Comparison of ENCODE assay signal across 26 cellular contexts in the genomic region with DNA sequence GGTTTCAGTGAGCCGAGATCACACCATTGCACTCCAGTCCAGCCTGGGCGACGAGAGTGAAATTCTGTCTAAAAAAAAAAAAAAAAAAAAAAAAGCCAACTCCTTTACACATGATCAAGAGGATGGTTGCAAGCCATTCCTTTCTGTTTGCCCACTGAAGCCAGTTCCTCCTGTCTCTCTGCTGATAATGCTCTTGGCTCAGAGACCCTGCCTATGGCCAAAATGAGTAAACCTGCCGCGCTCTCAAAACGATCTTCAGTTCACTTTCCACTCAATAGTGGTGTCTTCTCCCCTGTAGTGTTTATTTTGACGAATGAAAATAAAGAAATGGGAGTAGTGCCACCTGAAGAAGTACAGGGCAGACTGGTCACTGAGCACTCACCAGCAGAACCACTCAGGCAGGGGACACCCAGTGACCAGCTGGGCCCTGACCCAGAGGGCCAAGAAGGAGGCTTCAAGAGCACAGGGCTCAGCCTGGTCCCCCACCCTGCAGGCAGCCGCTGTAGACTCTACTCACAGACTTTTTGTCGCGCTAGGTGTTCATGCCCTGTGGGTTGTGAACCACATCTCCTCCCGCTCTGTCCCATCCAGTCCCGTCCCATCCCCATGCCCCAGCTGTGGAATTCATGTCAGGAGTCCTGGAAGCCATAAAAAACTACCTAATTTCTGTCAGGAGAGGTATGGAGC. TPM values are rescaled to one million over a fixed set of nuclear protein-coding genes. Genes with fewer than 3 reads are reported as not detected.
A peak's percentile ranks its signal among the peaks of the same experiment; 100 is the strongest.
DNase-seq lines count a peak whose midpoint lies in the region; ATAC-seq, FAIRE-seq and TF ChIP-seq lines count a peak whose summit lies in the region.
"Had no signal": no experiment of that assay in that cellular context is flagged by ENCODE, and none has a peak within 500 bp of the region (broad histone marks: within the 10 kb centered on the region; RNA-seq: fewer than 3 reads in every experiment).

No MANE protein-coding gene starts in this region.

- H4K91ac ChIP-seq in H1 (replicated peaks; ENCODE audit: insufficient read length, low read length) = peak overlapping the region; percentile 31

- H3K23ac ChIP-seq in H1 (ENCODE audit: insufficient read length) = no peak overlapping the region

- no peak overlapping the region for H2BK12ac ChIP-seq in H1 (ENCODE audit: low read depth, low read length)

- H3K27ac ChIP-seq in C4-2B (peak overlapping the region; percentile 54), RWPE1 (peak overlapping the region; percentile 9; the same call in 1 of the 2 replicates), H1 (ENCODE audit: low read depth, low read length) (no peak overlapping the region)
- H3K27ac ChIP-seq: PC-9 had no signal

- no peak overlapping the region for H2BK20ac ChIP-seq in H1 (ENCODE audit: low read length)

- H2BK5ac ChIP-seq in H1 (ENCODE audit: low read depth, low read length) = no peak overlapping the region

- CTCF ChIA-PET in RWPE1 (lab: Yijun Ruan, JAX) (interaction anchor here (0.6 to 1.5 kb wide), 3 partner anchors 9 to 1070 kb away, joined by 3 to 8 read pairs (median 3); no protein-coding TSS in a partner anchor), H1 (lab: Charles Lee; ENCODE audit: partially characterized antibody) (interaction anchor here (1.4 kb wide), 1 partner anchor 13 kb away, joined by 4 read pairs; no protein-coding TSS in a partner anchor)

- ATAC-seq in GM21515 (IDR thresholded peaks at IDR 0.05; ENCODE audit: unreplicated experiment) (no peak), HG03571 (IDR thresholded peaks at IDR 0.05; ENCODE audit: unreplicated experiment) (no peak), GM21390 (IDR thresholded peaks at IDR 0.05; ENCODE audit: unreplicated experiment) (no peak)

- H3K23me2 ChIP-seq in H1 (ENCODE audit: low read depth, low read length) = no peaks in the 10 kb centered on the region

- no peak overlapping the region for H3K14ac ChIP-seq in H1 (ENCODE audit: insufficient read length)

- H3K18ac ChIP-seq in H1 (ENCODE audit: extremely low read depth, low read length) = no peak overlapping the region

- no peak for TF ChIP-seq POLR2A in H1 (IDR thresholded peaks at IDR 0.05; ENCODE audit: control extremely low read depth in 1 of 2, low read depth in 2 of 2, low read length in 2 of 2)

- no peaks in the 10 kb centered on the region for H3K9me3 ChIP-seq in H1 (ENCODE audit: insufficient read depth in 2 of 2, low read depth in 1 of 2, low read length in 1 of 2)
- H3K9me3 ChIP-seq: BE2C, MG63 had no signal

- no peak overlapping the region for H4K5ac ChIP-seq in H1 (ENCODE audit: insufficient read length, low read depth, low read length)

- TF ChIP-seq EP300 in H1 (IDR thresholded peaks at IDR 0.05; ENCODE audit: borderline replicate concordance in 1 of 2, low read depth in 2 of 2, low read length in 2 of 2) = no peak

- H3K36me3 ChIP-seq in H1 (ENCODE audit: control insufficient read depth in 2 of 4, insufficient read depth in 4 of 4, low read length in 3 of 4) = no peaks in the 10 kb centered on the region
- H3K36me3 ChIP-seq: BE2C, MG63 had no signal

- no peak overlapping the region for H2AFZ ChIP-seq in H1 (ENCODE audit: low read length)
- H2AFZ ChIP-seq: PC-9 had no signal

- H3K4me1 ChIP-seq in H1 (replicated peaks in 1 of 4; ENCODE audit: control insufficient read depth in 3 of 4, insufficient read depth in 4 of 4, low read length in 3 of 4) = peaks cover 0 to 3% (median 1%) of the 10 kb centered on the region in 4 experiments; a peak in 1 of 7 replicates
- H3K4me1 ChIP-seq: BE2C had no signal

- intact Hi-C loops in posterior vena cava (cut with DNase I) = no loop called here

- no peaks in the 10 kb centered on the region for H3K79me1 ChIP-seq in H1 (ENCODE audit: low read depth, low read length)

- no peaks in the 10 kb centered on the region for H3K79me2 ChIP-seq in H1 (ENCODE audit: control insufficient read depth in 1 of 2, insufficient read depth in 2 of 2, low read length in 2 of 2)

- DNase-seq in RWPE1 (ENCODE audit: low spot score) = no peak
- DNase-seq in H1 (ENCODE audit: low read depth in 1 of 2, low spot score in 2 of 2) = no peak
- peak; percentile 67 for DNase-seq in posterior vena cava (ENCODE audit: low spot score)
- DNase-seq in amniotic stem cell (lab: John Stamatoyannopoulos, UW) = no peak
- DNase-seq: 8988T, ACHN, BE2C, DMS53, GOT3, HCEC 1CT, Karpas-422, MG63, NCI-H1105 treated with DMSO at 0.1 percent for 48 hours, NCI-H146, NCI-H1930, NCI-H526 treated with DMSO at 0.1 percent for 48 hours, PC-9, SHP77 had no signal

- H4K20me1 ChIP-seq in H1 (replicated peaks in 1 of 2; ENCODE audit: control insufficient read depth in 1 of 2, insufficient read depth in 2 of 2, low read length in 2 of 2) = no peaks in the 10 kb centered on the region

- H3K4ac ChIP-seq in H1 (replicated peaks; ENCODE audit: insufficient read length, low read depth, low read length) = no peak overlapping the region

- H2BK15ac ChIP-seq in H1 (ENCODE audit: low read length) = no peak overlapping the region

- H2AK5ac ChIP-seq in H1 (ENCODE audit: low read depth, low read length) = no peak overlapping the region

- no peak overlapping the region for H3K56ac ChIP-seq in H1 (replicated peaks; ENCODE audit: insufficient read length, low read depth, low read length)

- TF ChIP-seq CTCF in C4-2B (conservative IDR thresholded peaks at IDR 0.05) (no peak), RWPE1 (conservative IDR thresholded peaks at IDR 0.05; ENCODE audit: low read depth) (no peak), H1 (IDR thresholded peaks at IDR 0.05; ENCODE audit: control extremely low read depth in 1 of 3, insufficient read depth in 1 of 3, low read depth in 1 of 3, low read length in 3 of 3) (no peak)

- H3K9ac ChIP-seq in H1 (replicated peaks in 1 of 4; ENCODE audit: extremely low read depth in 1 of 4, low read depth in 3 of 4, low read length in 3 of 4) = no peak overlapping the region

- no peaks in the 10 kb centered on the region for H3K27me3 ChIP-seq in H1 (replicated peaks in 1 of 4; ENCODE audit: control insufficient read depth in 3 of 4, extremely low read depth in 1 of 4, insufficient read depth in 3 of 4, low read length in 3 of 4)
- H3K27me3 ChIP-seq: BE2C, MG63 had no signal

- no peak for FAIRE-seq in H1 (lab: Jason Lieb, UNC)

- no peak overlapping the region for H3K4me2 ChIP-seq in H1 (ENCODE audit: insufficient read depth in 1 of 2, low read depth in 2 of 2, low read length in 2 of 2)
- H3K4me2 ChIP-seq: PC-9 had no signal

- no peak overlapping the region for H2BK120ac ChIP-seq in H1 (replicated peaks; ENCODE audit: low read depth, low read length)

- H4K8ac ChIP-seq in H1 (ENCODE audit: extremely low read depth, insufficient read depth, low read length) = no peak overlapping the region

- POLR2A ChIA-PET in RWPE1 (lab: Yijun Ruan, JAX; ENCODE audit: low non-redundant PET) = no interaction called here
- POLR2A ChIA-PET in H1 (lab: Charles Lee; ENCODE audit: partially characterized antibody) = interaction anchor here (0.9 kb wide), 1 partner anchor 25 kb away, joined by 3 read pairs; no protein-coding TSS in a partner anchor

- TF ChIP-seq RAD21 in H1 (IDR thresholded peaks at IDR 0.05 in 1 of 2, conservative IDR thresholded peaks at IDR 0.05 in 1 of 2; ENCODE audit: low read depth in 2 of 2, low read length in 2 of 2) = no peak

- H3K4me3 ChIP-seq in H1 (ENCODE audit: extremely low read depth in 1 of 4, insufficient read depth in 2 of 4, low read depth in 3 of 4, low read length in 4 of 4) = no peak overlapping the region
- H3K4me3 ChIP-seq: MG63, PC-9 had no signal

- WGBS in H1 (ENCODE audit: extremely low coverage in 1 of 2, insufficient coverage in 1 of 2, insufficient read length in 1 of 2, insufficient replicate concordance in 2 of 2, low coverage in 1 of 2, low lambda C conversion rate in 2 of 2, missing lambda C conversion rate in 1 of 2), 2 experiments = 85% methylated on average over 11 of the region's 12 CpGs; no CpG with 5 or more reads in 1 of the 2 experiments

RNA-seq across cellular contexts. Expression of gene GRAMD2A, which starts 23.6 kb away (rescaled TPM):
- total RNA-seq in H1 (2021; fragmentation: NEBNext Ultra II Directional; extraction: Animal tissue kit (Norgen Biotek cat#: 25700)) = 0.36 and 1.5 TPM in 2 replicates
- polyA plus RNA-seq in H1 (2011; rRNA removed) = 0.57 and 0.66 TPM in 2 replicates
- 0.88 TPM for polyA plus RNA-seq in H1 (2011; cell fraction: cytosol; rRNA removed)
- polyA plus RNA-seq in H1 (2011; cell fraction: nucleus; rRNA removed) = 1.4 TPM
- polyA plus RNA-seq in H1 (2012, experiment 1 of 2) = 0.69 to 1.1 TPM (median 0.82 TPM) in 4 replicates
- 0.41 TPM for polyA plus RNA-seq in H1 (2012, experiment 2 of 2)
- polyA plus RNA-seq in H1 (2013, experiment 1 of 2) = 0.65 TPM
- 0.44 TPM for polyA plus RNA-seq in H1 (2013, experiment 2 of 2)
- 1.3 and 2.1 TPM in 2 replicates for polyA minus RNA-seq in H1 (2011; rRNA and poly(A)+ RNA removed)
- polyA minus RNA-seq in H1 (2011; cell fraction: cytosol; rRNA and poly(A)+ RNA removed) = 1.4 TPM
- polyA minus RNA-seq in H1 (2011; cell fraction: nucleus; rRNA and poly(A)+ RNA removed) = 0.90 TPM
- under 1 TPM in 1 of 2 donors, not detected in 1; 0.10 TPM for total RNA-seq in posterior vena cava
- total RNA-seq: Daoy, G401, RPMI7951, SK-MEL-5 had no signal

RNA-seq across cellular contexts. Expression of gene SENP8, which starts 55.8 kb away (rescaled TPM):
- total RNA-seq in H1 (2021; fragmentation: NEBNext Ultra II Directional; extraction: Animal tissue kit (Norgen Biotek cat#: 25700)) = 3.6 and 6.0 TPM in 2 replicates
- polyA plus RNA-seq in H1 (2011; rRNA removed) = 2.2 and 4.1 TPM in 2 replicates
- 3.8 TPM for polyA plus RNA-seq in H1 (2011; cell fraction: cytosol; rRNA removed)
- 5.9 TPM for polyA plus RNA-seq in H1 (2011; cell fraction: nucleus; rRNA removed)
- polyA plus RNA-seq in H1 (2012, experiment 1 of 2) = 3.0 to 4.2 TPM (median 3.3 TPM) in 4 replicates
- 0.43 TPM for polyA plus RNA-seq in H1 (2012, experiment 2 of 2)
- 2.8 TPM for polyA plus RNA-seq in H1 (2013, experiment 1 of 2)
- 3.1 TPM for polyA plus RNA-seq in H1 (2013, experiment 2 of 2)
- polyA minus RNA-seq in H1 (2011; rRNA and poly(A)+ RNA removed) = 15.5 and 16.2 TPM in 2 replicates
- polyA minus RNA-seq in H1 (2011; cell fraction: cytosol; rRNA and poly(A)+ RNA removed) = 4.0 TPM
- 3.0 TPM for polyA minus RNA-seq in H1 (2011; cell fraction: nucleus; rRNA and poly(A)+ RNA removed)
- 1 to 10 TPM; 1.9 to 2.3 TPM for total RNA-seq in posterior vena cava

RNA-seq across cellular contexts. Expression of gene MYO9A, which starts 56.1 kb away (rescaled TPM):
- 26.0 and 29.5 TPM in 2 replicates for total RNA-seq in H1 (2021; fragmentation: NEBNext Ultra II Directional; extraction: Animal tissue kit (Norgen Biotek cat#: 25700))
- polyA plus RNA-seq in H1 (2011; rRNA removed) = 3.9 and 4.9 TPM in 2 replicates
- 5.2 TPM for polyA plus RNA-seq in H1 (2011; cell fraction: cytosol; rRNA removed)
- polyA plus RNA-seq in H1 (2011; cell fraction: nucleus; rRNA removed) = 12.6 TPM
- polyA plus RNA-seq in H1 (2012, experiment 1 of 2) = 5.3 to 9.8 TPM (median 6.2 TPM) in 4 replicates
- polyA plus RNA-seq in H1 (2012, experiment 2 of 2) = 0.80 TPM
- 6.3 TPM for polyA plus RNA-seq in H1 (2013, experiment 1 of 2)
- 5.0 TPM for polyA plus RNA-seq in H1 (2013, experiment 2 of 2)
- 61.9 and 71.4 TPM in 2 replicates for polyA minus RNA-seq in H1 (2011; rRNA and poly(A)+ RNA removed)
- polyA minus RNA-seq in H1 (2011; cell fraction: cytosol; rRNA and poly(A)+ RNA removed) = 18.6 TPM
- 93.1 TPM for polyA minus RNA-seq in H1 (2011; cell fraction: nucleus; rRNA and poly(A)+ RNA removed)
- 10 to 100 TPM; 61.4 to 68.2 TPM for total RNA-seq in posterior vena cava

RNA-seq across cellular contexts. Expression of gene PKM, which starts 57.0 kb away (rescaled TPM):
- 761 and 780 TPM in 2 replicates for total RNA-seq in H1 (2021; fragmentation: NEBNext Ultra II Directional; extraction: Animal tissue kit (Norgen Biotek cat#: 25700))
- polyA plus RNA-seq in H1 (2011; rRNA removed) = 856 and 1,089 TPM in 2 replicates
- polyA plus RNA-seq in H1 (2011; cell fraction: cytosol; rRNA removed) = 1,111 TPM
- polyA plus RNA-seq in H1 (2011; cell fraction: nucleus; rRNA removed) = 1,343 TPM
- polyA plus RNA-seq in H1 (2012, experiment 1 of 2) = 1,003 to 1,133 TPM (median 1,096 TPM) in 4 replicates
- 1,059 TPM for polyA plus RNA-seq in H1 (2012, experiment 2 of 2)
- 646 TPM for polyA plus RNA-seq in H1 (2013, experiment 1 of 2)
- 625 TPM for polyA plus RNA-seq in H1 (2013, experiment 2 of 2)
- polyA minus RNA-seq in H1 (2011; rRNA and poly(A)+ RNA removed) = 1,050 and 1,384 TPM in 2 replicates
- 677 TPM for polyA minus RNA-seq in H1 (2011; cell fraction: cytosol; rRNA and poly(A)+ RNA removed)
- polyA minus RNA-seq in H1 (2011; cell fraction: nucleus; rRNA and poly(A)+ RNA removed) = 678 TPM
- 100 to 1,000 TPM; 554 to 783 TPM for total RNA-seq in posterior vena cava
